In genomic region chr11:119381186-119381988, GRCh38 we compare ENCODE assay signal across 1 cellular context.
A peak's percentile ranks its signal among the peaks of the same experiment; 100 is the strongest.
TF ChIP-seq lines count a peak whose summit lies in the region.

Gene USP2 (minus strand): TSS chr11:119381690. CDS start chr11:119373480, 8,210 bp downstream.

TF ChIP-seq in HepG2, 621 proteins besides CTCF, POLR2A, EP300 and RAD21 (continued from another document and continues in another):
- no peak for TF ChIP-seq SMARCC2 (IDR thresholded peaks at IDR 0.05)
- TF ChIP-seq ZNF430 (CRISPR knock-in tag; IDR thresholded peaks at IDR 0.05) = 0 out of 2 replicates have a peak, but pooled peaks have one; percentile 68
- TF ChIP-seq AGO1 (IDR thresholded peaks at IDR 0.05; ENCODE audit: low read depth, low read length, poor library complexity, severe bottlenecking) = no peak
- no peak for TF ChIP-seq STAT5B (CRISPR knock-in tag; IDR thresholded peaks at IDR 0.05)
- no peak for TF ChIP-seq NFE2L1 (CRISPR knock-in tag; IDR thresholded peaks at IDR 0.05; ENCODE audit: borderline replicate concordance)
- peak; percentile 41 for TF ChIP-seq PHF5A (CRISPR knock-in tag; IDR thresholded peaks at IDR 0.05; ENCODE audit: low read depth, unreplicated experiment)
- peak; percentile 67; the same call in 1 of the 2 replicates for TF ChIP-seq KMT2B (CRISPR knock-in tag; IDR thresholded peaks at IDR 0.05)
- no peak for TF ChIP-seq PBX3 (CRISPR knock-in tag; IDR thresholded peaks at IDR 0.05; ENCODE audit: borderline replicate concordance)
- peak; percentile 66; the same call in 1 of the 2 replicates for TF ChIP-seq ZC3H13 (CRISPR knock-in tag; IDR thresholded peaks at IDR 0.05)
- TF ChIP-seq ZNF597 (CRISPR knock-in tag; IDR thresholded peaks at IDR 0.05) = no peak
- no peak for TF ChIP-seq SNRNP70 (IDR thresholded peaks at IDR 0.05; ENCODE audit: low read depth, low read length)
- TF ChIP-seq HBP1 (CRISPR knock-in tag; IDR thresholded peaks at IDR 0.05; ENCODE audit: low read depth) = no peak
- no peak for TF ChIP-seq ZNF704 (CRISPR knock-in tag; IDR thresholded peaks at IDR 0.05; ENCODE audit: borderline replicate concordance)
- TF ChIP-seq ZC3H4 (CRISPR knock-in tag; IDR thresholded peaks at IDR 0.05; ENCODE audit: borderline replicate concordance) = no peak
- no peak; the same call in 1 of the 2 replicates for TF ChIP-seq ZNF737 (CRISPR knock-in tag; IDR thresholded peaks at IDR 0.05; ENCODE audit: borderline replicate concordance)
- TF ChIP-seq SMC3 (IDR thresholded peaks at IDR 0.05; ENCODE audit: low read length) = no peak
- TF ChIP-seq ELK4 (CRISPR knock-in tag; IDR thresholded peaks at IDR 0.05; ENCODE audit: borderline replicate concordance) = no peak
- TF ChIP-seq HMGXB4 (CRISPR knock-in tag; IDR thresholded peaks at IDR 0.05; ENCODE audit: borderline replicate concordance in 1 of 2, low read depth in 1 of 2) = peak; percentile 90 to 93
- TF ChIP-seq ZNF207 (IDR thresholded peaks at IDR 0.05; ENCODE audit: borderline replicate concordance) = no peak
- no peak for TF ChIP-seq ZNF569 (CRISPR knock-in tag; IDR thresholded peaks at IDR 0.05; ENCODE audit: borderline replicate concordance)
- TF ChIP-seq GLMP (CRISPR knock-in tag; IDR thresholded peaks at IDR 0.05; ENCODE audit: borderline replicate concordance) = no peak
- TF ChIP-seq ZNF512B (CRISPR knock-in tag; IDR thresholded peaks at IDR 0.05; ENCODE audit: borderline replicate concordance) = no peak; the same call in 1 of the 2 replicates
- 0 out of 2 replicates have a peak, but pooled peaks have one; percentile 59 for TF ChIP-seq PRDM10 (CRISPR knock-in tag; IDR thresholded peaks at IDR 0.05; ENCODE audit: low read depth)
- TF ChIP-seq HNRNPL (IDR thresholded peaks at IDR 0.05; ENCODE audit: low read depth, low read length) = peak; percentile 78; the same call in 1 of the 2 replicates
- TF ChIP-seq NR2F2 (IDR thresholded peaks at IDR 0.05; ENCODE audit: borderline replicate concordance, low read depth) = peak; percentile 44; the same call in 1 of the 2 replicates
- no peak for TF ChIP-seq RAD51 (IDR thresholded peaks at IDR 0.05; ENCODE audit: borderline replicate concordance)
- peak; percentile 69 for TF ChIP-seq ZNF800 (CRISPR knock-in tag; IDR thresholded peaks at IDR 0.05)
- no peak for TF ChIP-seq PRMT3 (CRISPR knock-in tag; IDR thresholded peaks at IDR 0.05; ENCODE audit: borderline replicate concordance, low read depth)
- peak; percentile 70 for TF ChIP-seq RXRB (CRISPR knock-in tag; IDR thresholded peaks at IDR 0.05; ENCODE audit: borderline replicate concordance)
- no peak for TF ChIP-seq JDP2 (CRISPR knock-in tag; IDR thresholded peaks at IDR 0.05; ENCODE audit: borderline replicate concordance)
- TF ChIP-seq TRIM24 (CRISPR knock-in tag; IDR thresholded peaks at IDR 0.05) = no peak
- peak; percentile 63; the same call in 1 of the 2 replicates for TF ChIP-seq ZHX1 (CRISPR knock-in tag; IDR thresholded peaks at IDR 0.05; ENCODE audit: low read depth)
- no peak for TF ChIP-seq KAT2B (IDR thresholded peaks at IDR 0.05; ENCODE audit: borderline replicate concordance, low read depth, low read length)
- TF ChIP-seq TBX3 (IDR thresholded peaks at IDR 0.05; ENCODE audit: borderline replicate concordance) = peak; percentile 34; the same call in 1 of the 2 replicates
